In the genomic region with DNA sequence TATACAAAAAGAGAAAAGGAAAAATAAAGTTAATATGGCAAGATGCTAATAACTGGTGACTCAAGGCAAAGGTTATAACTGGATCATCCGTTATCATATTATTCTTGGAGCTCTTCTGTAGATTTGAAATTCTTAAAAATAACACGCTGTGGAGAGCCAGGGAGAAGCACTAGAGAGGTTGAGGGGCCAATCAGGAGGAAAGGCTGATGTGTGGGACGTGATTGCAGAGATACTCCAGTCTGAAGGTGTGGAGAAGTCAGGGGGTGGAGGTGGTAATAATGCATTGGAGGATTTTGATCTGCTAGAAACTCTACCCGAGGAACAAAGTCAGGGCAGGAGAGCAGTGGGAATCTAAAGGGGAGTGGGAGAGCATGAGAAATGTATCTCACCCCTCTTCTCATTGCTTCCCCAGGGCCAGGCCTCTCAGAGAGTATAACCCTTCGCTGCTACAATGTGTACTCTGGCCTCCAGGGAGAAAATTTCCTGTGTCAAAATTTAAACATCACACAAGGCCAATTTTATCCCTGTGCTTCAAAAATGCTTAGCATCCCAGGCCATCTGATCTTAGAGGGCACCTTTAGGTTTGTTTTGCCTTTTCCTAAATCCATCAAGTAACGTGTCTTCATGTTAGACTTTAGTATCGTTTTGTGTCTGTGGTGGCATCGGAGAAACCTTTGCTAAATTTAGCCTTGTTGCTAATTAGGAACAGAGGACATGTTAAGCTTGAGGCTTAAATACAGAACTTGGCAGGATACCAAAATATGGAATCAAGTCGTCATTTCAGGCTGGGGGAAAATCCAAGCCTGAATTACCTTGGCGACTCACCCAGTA, we compare ENCODE assay signal across 9 cellular contexts.
A peak's percentile ranks its signal among the peaks of the same experiment; 100 is the strongest.
DNase-seq lines count a peak whose midpoint lies in the region; TF ChIP-seq lines count a peak whose summit lies in the region.
"Had no signal": no experiment of that assay in that cellular context is flagged by ENCODE, and none has a peak within 500 bp of the region (broad histone marks: within the 10 kb centered on the region; RNA-seq: fewer than 3 reads in every experiment).

No MANE protein-coding gene starts in this region.

- peaks cover 15% of the 10 kb centered on the region for H3K4me1 Mint-ChIP-seq in HFFc6 (ENCODE audit: low read depth)
- H3K4me1 Mint-ChIP-seq in nephron = peaks cover 67% of the 10 kb centered on the region
- no peaks in the 10 kb centered on the region for H3K4me1 Mint-ChIP-seq in activated naive CD4-positive, alpha-beta T cell treated with anti-CD3 and anti-CD28 coated beads for 36 hours (ENCODE audit: low read depth)
- H3K4me1 Mint-ChIP-seq in immature natural killer cell = peaks cover 6 to 10% of the 10 kb centered on the region in 2 donors

- H3K27me3 Mint-ChIP-seq in HFFc6 (ENCODE audit: insufficient read depth) (no peaks in the 10 kb centered on the region), nephron (ENCODE audit: low read depth) (no peaks in the 10 kb centered on the region), immature natural killer cell (ENCODE audit: low read depth in 3 of 3) (peaks cover 0 to 3% (median 2%) of the 10 kb centered on the region in 3 donors)
- H3K27me3 Mint-ChIP-seq in activated naive CD4-positive, alpha-beta T cell treated with anti-CD3 and anti-CD28 coated beads for 36 hours (ENCODE audit: low read depth) = peaks cover 2% of the 10 kb centered on the region

- H3K9me3 Mint-ChIP-seq in HFFc6 (no peaks in the 10 kb centered on the region), nephron (peaks cover 2% of the 10 kb centered on the region), immature natural killer cell (no peaks in the 10 kb centered on the region)
- no peaks in the 10 kb centered on the region for H3K9me3 Mint-ChIP-seq in activated naive CD4-positive, alpha-beta T cell treated with anti-CD3 and anti-CD28 coated beads for 36 hours

- DNase-seq in HFFc6 (peak; percentile 33), NCI-H446 (lab: John Stamatoyannopoulos, UW) (peak; percentile 39 to 79), coronary artery (ENCODE audit: low spot score) (no peak), thyroid gland (no peak), substantia nigra (lab: John Stamatoyannopoulos, UW) (no peak), immature natural killer cell (no peak)
- DNase-seq in activated naive CD4-positive, alpha-beta T cell treated with anti-CD3 and anti-CD28 coated beads for 36 hours = no peak
- DNase-seq: activated CD8-positive, alpha-beta T cell treated with anti-CD3 and anti-CD28 coated beads, Interleukin-2, amount 10 ng/mL, durations not matched to agents 7 days and 5 days had no signal

- H3K27me3 ChIP-seq in thyroid gland = no peaks in the 10 kb centered on the region

- H3K4me3 ChIP-seq in coronary artery (peak overlapping the region; percentile 3), thyroid gland (replicated peaks in 1 of 3) (no peak overlapping the region)

- 49 to 57% methylated on average over 10 of the region's 10 CpGs for WGBS in thyroid gland, 2 donors

- TF ChIP-seq POLR2A in thyroid gland (IDR thresholded peaks at IDR 0.05) = no peak

- intact Hi-C loops in activated naive CD4-positive, alpha-beta T cell treated with anti-CD3 and anti-CD28 coated beads for 36 hours (cut with micrococcal nuclease) = no loop called here
- intact Hi-C loops in thyroid gland (cut with DNase I) = no loop called here

- peaks cover 13 to 17% of the 10 kb centered on the region in 2 donors for H3K4me1 ChIP-seq in thyroid gland

- no peaks in the 10 kb centered on the region for H3K36me3 ChIP-seq in thyroid gland

- H3K36me3 Mint-ChIP-seq in HFFc6 (ENCODE audit: low read depth) (no peaks in the 10 kb centered on the region), nephron (ENCODE audit: low read depth) (no peaks in the 10 kb centered on the region), immature natural killer cell (no peaks in the 10 kb centered on the region)
- no peaks in the 10 kb centered on the region for H3K36me3 Mint-ChIP-seq in activated naive CD4-positive, alpha-beta T cell treated with anti-CD3 and anti-CD28 coated beads for 36 hours (ENCODE audit: low read depth)

- CTCF ChIA-PET in activated naive CD4-positive, alpha-beta T cell treated with anti-CD3 and anti-CD28 coated beads for 36 hours (lab: Charles Lee) = no interaction called here

- TF ChIP-seq CTCF in HFFc6 (IDR thresholded peaks at IDR 0.05) (no peak), coronary artery (IDR thresholded peaks at IDR 0.05) (no peak), nephron (IDR thresholded peaks at IDR 0.05; ENCODE audit: unreplicated experiment in 3 of 3) (no peak), thyroid gland (IDR thresholded peaks at IDR 0.05) (no peak)

- H3K4me3 Mint-ChIP-seq in HFFc6 (no peak overlapping the region; the same call in 1 of the 2 replicates), nephron (peak overlapping the region in 1 of 3 experiments; percentile 17), immature natural killer cell (no peak overlapping the region)
- H3K4me3 Mint-ChIP-seq in activated naive CD4-positive, alpha-beta T cell treated with anti-CD3 and anti-CD28 coated beads for 36 hours = no peak overlapping the region
- H3K4me3 Mint-ChIP-seq: activated CD8-positive, alpha-beta T cell treated with anti-CD3 and anti-CD28 coated beads, Interleukin-2, amount 10 ng/mL, durations not matched to agents 7 days and 5 days had no signal

- H3K27ac Mint-ChIP-seq in HFFc6 (no peak overlapping the region), nephron (peak overlapping the region; percentile 76 to 92 (median 85)), immature natural killer cell (no peak overlapping the region)
- no peak overlapping the region for H3K27ac Mint-ChIP-seq in activated naive CD4-positive, alpha-beta T cell treated with anti-CD3 and anti-CD28 coated beads for 36 hours
- H3K27ac Mint-ChIP-seq: activated CD8-positive, alpha-beta T cell treated with anti-CD3 and anti-CD28 coated beads, Interleukin-2, amount 10 ng/mL, durations not matched to agents 7 days and 5 days had no signal

- H3K27ac ChIP-seq in coronary artery (no peak overlapping the region), thyroid gland (no peak overlapping the region), substantia nigra (ENCODE audit: low read depth, low read length, poor library complexity, severe bottlenecking) (no peak overlapping the region)

- H3K9me3 ChIP-seq in thyroid gland = no peaks in the 10 kb centered on the region

Comparison
In these comparisons a context has a peak if more than half of its experiments do, and no peak if none do; other contexts are left out.
1. DNase-seq: peak in HFFc6 (single experiment) and NCI-H446 (2 of 2); none in coronary artery (single experiment), activated naive CD4-positive, alpha-beta T cell treated with anti-CD3 and anti-CD28 coated beads for 36 hours (single experiment), thyroid gland (0 of 2), substantia nigra (0 of 49) and immature natural killer cell (0 of 3).
2. H3K27ac Mint-ChIP-seq: peak in nephron (3 of 3); none in HFFc6 (single experiment), activated naive CD4-positive, alpha-beta T cell treated with anti-CD3 and anti-CD28 coated beads for 36 hours (single experiment) and immature natural killer cell (0 of 6).